Comparison of ENCODE assay signal across 9 cellular contexts in genomic region chr17:43169561-43170139, GRCh38. TPM values are rescaled to one million over a fixed set of nuclear protein-coding genes. Genes with fewer than 3 reads are reported as not detected.
DNase-seq lines count a peak whose midpoint lies in the region; ATAC-seq, FAIRE-seq and TF ChIP-seq lines count a peak whose summit lies in the region.
"Had no signal": no experiment of that assay in that cellular context is flagged by ENCODE, and none has a peak within 500 bp of the region (broad histone marks: within the 10 kb centered on the region; RNA-seq: fewer than 3 reads in every experiment).

No MANE protein-coding gene starts in this region.

- TF ChIP-seq EP300 in suprapubic skin (IDR thresholded peaks at IDR 0.05): no peak

- no peaks in the 10 kb centered on the region for H3K27me3 ChIP-seq in PC-3 (ENCODE audit: low read length)
- no peaks in the 10 kb centered on the region for H3K27me3 ChIP-seq in suprapubic skin

- no peaks in the 10 kb centered on the region for H4K20me1 ChIP-seq in PC-3 (ENCODE audit: low read length)

- DNase-seq in Ammon's horn (ENCODE audit: low spot score): peak; percentile 7
- peak; percentile 7 for DNase-seq in PC-3
- peak; percentile 63 for DNase-seq in ecto neural progenitor cell (ENCODE audit: low spot score)
- peak; percentile 4 for DNase-seq in medulla oblongata (ENCODE audit: extremely low spot score)
- DNase-seq in suprapubic skin (ENCODE audit: low spot score in 2 of 2): peak in 1 of 2 donors; percentile 71
- no peak for DNase-seq in GM19239 (ENCODE audit: insufficient read length, low spot score)

- CTCF ChIA-PET in PC-3 (lab: Charles Lee): interaction anchor here (0.6 kb wide), 2 partner anchors 26 to 42 kb away, joined by 3 to 6 read pairs; no protein-coding TSS in a partner anchor

- ATAC-seq in GM18499 (IDR thresholded peaks at IDR 0.05; ENCODE audit: insufficient read depth, unreplicated experiment) (peak; percentile 9), HG02973 (IDR thresholded peaks at IDR 0.05; ENCODE audit: unreplicated experiment) (peak; percentile 8), PC-3 (peak; percentile 25)

- peaks cover 43% of the 10 kb centered on the region for H3K79me2 ChIP-seq in PC-3 (ENCODE audit: low read length)

- TF ChIP-seq POLR2A in suprapubic skin (IDR thresholded peaks at IDR 0.05): no peak

- FAIRE-seq in GM19239 (lab: Jason Lieb, UNC): no peak

- H3K9me2 ChIP-seq in PC-3 (replicated peaks; ENCODE audit: low read length): no peaks in the 10 kb centered on the region

- H3K9ac ChIP-seq in PC-3 (ENCODE audit: low read length): peak overlapping the region; percentile 89

- peak overlapping the region; percentile 93 for H2AFZ ChIP-seq in PC-3 (ENCODE audit: low read length)

- H3K4me3 ChIP-seq in PC-3 (ENCODE audit: low read length) (peak overlapping the region; percentile 90), suprapubic skin (peak overlapping the region; percentile 75)

- H3K4me2 ChIP-seq in PC-3 (ENCODE audit: low read length): peak overlapping the region; percentile 93

- no TSS peak for BruUV-seq in PC-3 (replicated peaks; lab: Mats Ljungman, UMichigan)

- H3K4me1 ChIP-seq in PC-3 (ENCODE audit: insufficient read depth, low read length) (peaks cover 11% of the 10 kb centered on the region), suprapubic skin (peaks cover 44% of the 10 kb centered on the region)

- peak overlapping the region; percentile 55 for H3K27ac ChIP-seq in PC-3 (ENCODE audit: low read length)
- H3K27ac ChIP-seq in suprapubic skin: peak overlapping the region; percentile 99

- intact Hi-C loops in PC-3 (cut with micrococcal nuclease): loop anchor here (1.0 to 2.0 kb wide), 2 partner anchors 44 to 145 kb away; partner anchors contain the start of genes BRCA1 and RND2

- 1% methylated on average over 28 of the region's 29 CpGs for WGBS in suprapubic skin

- H3F3A ChIP-seq in PC-3 (ENCODE audit: low read length, unreplicated experiment): peaks cover 5% of the 10 kb centered on the region

- H3K36me3 ChIP-seq in PC-3 (ENCODE audit: low read depth, low read length) (no peaks in the 10 kb centered on the region), suprapubic skin (no peaks in the 10 kb centered on the region)

- no peaks in the 10 kb centered on the region for H3K9me3 ChIP-seq in PC-3 (ENCODE audit: low read length)
- H3K9me3 ChIP-seq in suprapubic skin: no peaks in the 10 kb centered on the region

- TF ChIP-seq CTCF in PC-3 (conservative IDR thresholded peaks at IDR 0.05; ENCODE audit: low read depth, low read length) (no peak), suprapubic skin (IDR thresholded peaks at IDR 0.05) (no peak)

- POLR2A ChIA-PET in PC-3 (lab: Charles Lee; ENCODE audit: unreplicated experiment): interaction anchor here (1.0 kb wide), 1 partner anchor 45 kb away, joined by 3 read pairs; the partner anchor contains the start of gene BRCA1

RNA-seq across cellular contexts. Expression of gene NBR1, which starts 1.4 kb away (rescaled TPM):
- total RNA-seq in PC-3 (2014; rRNA removed) (24.1 and 30.0 TPM in 2 replicates), suprapubic skin (100 to 1,000 TPM in 1 of 4 donors, 10 to 100 TPM in 3; 75.4 to 102 (median 89.6) TPM)

RNA-seq across cellular contexts. Expression of gene TMEM106A, which starts 42.0 kb away (rescaled TPM):
- not detected in 2 replicates for total RNA-seq in PC-3 (2014; rRNA removed)
- total RNA-seq in suprapubic skin: 1 to 10 TPM; 1.2 to 3.5 (median 1.9) TPM

RNA-seq across cellular contexts. Expression of gene BRCA1, which starts 44.5 kb away (rescaled TPM):
- total RNA-seq in PC-3 (2014; rRNA removed) (31.8 and 36.3 TPM in 2 replicates), suprapubic skin (1 to 10 TPM; 4.9 to 8.0 (median 5.3) TPM)

RNA-seq across cellular contexts. Expression of gene CCDC200, which starts 58.8 kb away (rescaled TPM):
- total RNA-seq in PC-3 (2014; rRNA removed): not detected in 2 replicates
- total RNA-seq in suprapubic skin: not detected
- total RNA-seq: NCI-H460 had no signal
